19 cellular contexts compared by ENCODE assay signal in the genomic region with DNA sequence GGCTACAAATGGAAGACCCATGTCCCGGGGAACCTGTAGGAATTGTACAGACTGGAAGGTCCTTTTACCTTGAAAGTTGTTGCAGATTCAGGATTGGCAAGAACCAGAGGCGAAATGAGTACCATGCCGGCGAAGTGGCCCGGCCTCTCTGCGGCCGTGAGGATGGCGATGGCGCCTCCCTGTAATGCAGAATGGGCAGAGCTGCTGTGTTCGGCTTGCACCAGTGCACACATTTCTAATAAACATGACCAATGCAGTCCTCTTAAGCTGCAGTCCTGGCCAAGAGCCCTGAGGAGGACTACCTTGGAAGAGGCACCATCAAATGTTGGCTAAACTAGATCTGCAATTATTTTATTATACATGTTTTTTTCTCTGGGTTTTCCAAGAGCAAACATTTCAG.
"Had no signal": no experiment of that assay in that cellular context is flagged by ENCODE, and none has a peak within 500 bp of the region (broad histone marks: within the 10 kb centered on the region; RNA-seq: fewer than 3 reads in every experiment).

No MANE protein-coding gene starts in this region.

- H3K27ac Mint-ChIP-seq: activated naive CD4-positive, alpha-beta T cell treated with anti-CD3 and anti-CD28 coated beads, Interleukin-2, amount 50 U/mL, for 24 hours; natural killer cell; stimulated activated memory B cell treated with anti-CD40 and anti-IgM and Interleukin-4, amounts not matched to agents 10 μg/mL and 1 μg/mL and 100 μg/mL, for 72 hours; T-helper 1 cell treated with Interleukin-12 subunit alpha and Interleukin-12 subunit beta and Interleukin-4 antibody, amounts not matched to agents 30 μg/mL and 1 μg/mL, for 36 hours had no signal

- H3K4me3 Mint-ChIP-seq: activated naive CD4-positive, alpha-beta T cell treated with anti-CD3 and anti-CD28 coated beads, Interleukin-2, amount 50 U/mL, for 24 hours; natural killer cell; stimulated activated memory B cell treated with anti-CD40 and anti-IgM and Interleukin-4, amounts not matched to agents 10 μg/mL and 1 μg/mL and 100 μg/mL, for 72 hours; T-helper 1 cell treated with Interleukin-12 subunit alpha and Interleukin-12 subunit beta and Interleukin-4 antibody, amounts not matched to agents 30 μg/mL and 1 μg/mL, for 36 hours had no signal

- H3K27me3 ChIP-seq: ascending aorta, esophagus muscularis mucosa, gastroesophageal sphincter, pancreas, right lobe of liver, upper lobe of right lung had no signal

- DNase-seq: activated CD4-positive, alpha-beta T cell treated with anti-CD3 and anti-CD28 coated beads, Interleukin-2, amount 50 U/mL, for 1 hour; activated CD8-positive, alpha-beta memory T cell treated with anti-CD3 and anti-CD28 coated beads for 24 hours; activated CD8-positive, alpha-beta memory T cell treated with anti-CD3 and anti-CD28 coated beads, Interleukin-2, amount 50 U/mL, for 48 hours; activated gamma-delta T cell; activated T-cell treated with anti-CD3 and anti-CD28 coated beads, Interleukin-2, amount 50 U/mL, for 48 hours; effector CD8-positive, alpha-beta T cell; lower lobe of right lung; natural killer cell; right lobe of liver; stimulated activated CD4-positive, alpha-beta T cell treated with anti-CD3 and anti-CD28 coated beads, Interleukin-4, amount 100 ng/mL, for 4 hours; upper lobe of right lung had no signal

- H3K9me3 Mint-ChIP-seq: activated naive CD4-positive, alpha-beta T cell treated with anti-CD3 and anti-CD28 coated beads, Interleukin-2, amount 50 U/mL, for 24 hours; natural killer cell; T-helper 1 cell treated with Interleukin-12 subunit alpha and Interleukin-12 subunit beta and Interleukin-4 antibody, amounts not matched to agents 30 μg/mL and 1 μg/mL, for 36 hours had no signal

- H3K36me3 Mint-ChIP-seq: activated naive CD4-positive, alpha-beta T cell treated with anti-CD3 and anti-CD28 coated beads, Interleukin-2, amount 50 U/mL, for 24 hours; natural killer cell had no signal

- H3K36me3 ChIP-seq: pancreas had no signal

- H3K4me3 ChIP-seq: ascending aorta, esophagus muscularis mucosa, gastroesophageal sphincter, lower lobe of right lung, pancreas, right lobe of liver, upper lobe of right lung had no signal

- H3K27ac ChIP-seq: ascending aorta, pancreas, right lobe of liver had no signal

- ATAC-seq: activated CD4-positive, CD25-positive, alpha-beta regulatory T cell treated with anti-CD3 and anti-CD28 coated beads, Interleukin-2, amount 50 U/mL, for 24 hours; gastroesophageal sphincter; natural killer cell; right lobe of liver; stimulated activated memory B cell treated with anti-CD40 and anti-IgM and Interleukin-4, amounts not matched to agents 10 μg/mL and 1 μg/mL and 100 μg/mL, for 72 hours had no signal

- H3K4me1 Mint-ChIP-seq: activated naive CD4-positive, alpha-beta T cell treated with anti-CD3 and anti-CD28 coated beads, Interleukin-2, amount 50 U/mL, for 24 hours; natural killer cell had no signal

- H3K27me3 Mint-ChIP-seq: stimulated activated memory B cell treated with anti-CD40 and anti-IgM and Interleukin-4, amounts not matched to agents 10 μg/mL and 1 μg/mL and 100 μg/mL, for 72 hours had no signal

- H3K9me3 ChIP-seq: ascending aorta, esophagus muscularis mucosa, gastroesophageal sphincter, lower lobe of right lung, pancreas, right lobe of liver, upper lobe of right lung had no signal

- H3K4me1 ChIP-seq: pancreas, right lobe of liver had no signal
